In the genomic region with DNA sequence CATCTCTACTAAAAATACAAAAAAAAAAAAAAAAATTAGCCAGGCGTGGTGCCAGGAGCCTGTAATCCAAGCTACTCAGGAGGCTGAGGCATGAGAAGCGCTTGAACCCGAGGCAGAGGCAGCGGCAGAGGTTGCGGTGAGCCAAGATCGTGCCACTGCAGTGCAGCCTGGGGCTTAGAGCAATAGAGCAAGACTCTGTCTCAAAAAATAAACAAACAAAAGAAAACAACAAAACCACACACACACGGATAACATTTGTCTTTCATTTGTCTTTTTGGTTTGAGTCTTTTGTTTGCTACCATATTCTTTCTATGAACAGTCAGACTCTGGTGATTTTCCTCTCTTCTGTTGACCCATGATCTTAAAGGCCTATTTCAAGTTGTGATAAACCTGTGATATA, we compare ENCODE assay signal across 8 cellular contexts.
"Had no signal": no experiment of that assay in that cellular context is flagged by ENCODE, and none has a peak within 500 bp of the region (broad histone marks: within the 10 kb centered on the region; RNA-seq: fewer than 3 reads in every experiment).

No MANE protein-coding gene starts in this region.

- ATAC-seq: GM12878 had no signal

- FAIRE-seq: G401.6, GM12878, GM12891, GM12892, GM18507, GM19239 had no signal

- H3K4me3 ChIP-seq: GM12878 had no signal

- DNase-seq: GDM1, GF-D8 had no signal
